11 cellular contexts compared by ENCODE assay signal in genomic region chr9:89359018-89359417, GRCh38. TPM values are rescaled to one million over a fixed set of nuclear protein-coding genes. Genes with fewer than 3 reads are reported as not detected.
A peak's percentile ranks its signal among the peaks of the same experiment; 100 is the strongest.
DNase-seq lines count a peak whose midpoint lies in the region; ATAC-seq and TF ChIP-seq lines count a peak whose summit lies in the region.
"Had no signal": no experiment of that assay in that cellular context is flagged by ENCODE, and none has a peak within 500 bp of the region (broad histone marks: within the 10 kb centered on the region; RNA-seq: fewer than 3 reads in every experiment).

No MANE protein-coding gene starts in this region.

- peaks cover 14% of the 10 kb centered on the region for H3K4me1 Mint-ChIP-seq in CD4-positive, alpha-beta T cell (ENCODE audit: low read depth)
- H3K4me1 Mint-ChIP-seq in naive thymus-derived CD4-positive, alpha-beta T cell = peaks cover 4 to 17% (median 13%) of the 10 kb centered on the region in 7 donors
- H3K4me1 Mint-ChIP-seq in endothelial cell (ENCODE audit: unreplicated experiment) = peaks cover 14% of the 10 kb centered on the region

- ATAC-seq in CD4-positive, alpha-beta T cell (ENCODE audit: poor library complexity) = no peak
- peak; percentile 52 for ATAC-seq in naive thymus-derived CD4-positive, alpha-beta T cell
- no peak for ATAC-seq in GM21619 (IDR thresholded peaks at IDR 0.05; ENCODE audit: unreplicated experiment)

- TF ChIP-seq CTCF in CD4-positive, alpha-beta T cell (IDR thresholded peaks at IDR 0.05) = no peak
- no peak for TF ChIP-seq CTCF in endothelial cell (IDR thresholded peaks at IDR 0.05; ENCODE audit: unreplicated experiment)

- H3K36me3 ChIP-seq in naive thymus-derived CD4-positive, alpha-beta T cell (ENCODE audit: control insufficient read depth in 2 of 3, insufficient read depth in 3 of 3, low read length in 3 of 3) = peaks cover 17 to 98% (median 24%) of the 10 kb centered on the region in 3 experiments

- CTCF ChIA-PET in CD4-positive, alpha-beta T cell (lab: Charles Lee) = interaction anchor here (1.3 to 1.4 kb wide), 2 partner anchors 20 to 70 kb away, joined by 3 read pairs; no protein-coding TSS in a partner anchor
- CTCF ChIA-PET in naive thymus-derived CD4-positive, alpha-beta T cell (lab: Charles Lee) = no interaction called here

- H3K4me3 ChIP-seq in naive thymus-derived CD4-positive, alpha-beta T cell (ENCODE audit: low read length) = no peak overlapping the region

- H3K27ac ChIP-seq in CD4-positive, alpha-beta T cell (ENCODE audit: low read depth, low read length) = no peak overlapping the region
- H3K27ac ChIP-seq in naive thymus-derived CD4-positive, alpha-beta T cell (ENCODE audit: low read depth, low read length) = no peak overlapping the region

- no peaks in the 10 kb centered on the region for H3K4me1 ChIP-seq in naive thymus-derived CD4-positive, alpha-beta T cell (ENCODE audit: control insufficient read depth in 2 of 2, insufficient read depth in 2 of 2, low read length in 2 of 2)

- no peak for DNase-seq in CD4-positive, alpha-beta T cell
- peak; percentile 68 for DNase-seq in NCI-H146 (lab: John Stamatoyannopoulos, UW)
- peak in 31 of 58 donors; percentile 12 to 70 (median 40) for DNase-seq in anterior cingulate cortex (lab: John Stamatoyannopoulos, UW)
- DNase-seq in naive thymus-derived CD4-positive, alpha-beta T cell = no peak
- no peak for DNase-seq in SIG-M5 treated with dmso at 0.1 percent for 504 hours (lab: John Stamatoyannopoulos, UW; ENCODE audit: unreplicated experiment)
- DNase-seq in endothelial cell (ENCODE audit: low spot score) = no peak
- DNase-seq in HT-29 (ENCODE audit: low spot score) = no peak
- DNase-seq: activated naive CD4-positive, alpha-beta T cell treated with anti-CD3 and anti-CD28 coated beads, Interleukin-2, amount 10 ng/mL, durations not matched to agents 7 days and 5 days; MV-4-11 had no signal

- no peaks in the 10 kb centered on the region for H3K9me3 Mint-ChIP-seq in CD4-positive, alpha-beta T cell
- peaks cover 0 to 4% (median 0%) of the 10 kb centered on the region in 11 donors for H3K9me3 Mint-ChIP-seq in naive thymus-derived CD4-positive, alpha-beta T cell
- H3K9me3 Mint-ChIP-seq in endothelial cell (ENCODE audit: unreplicated experiment) = no peaks in the 10 kb centered on the region
- H3K9me3 Mint-ChIP-seq: activated naive CD4-positive, alpha-beta T cell treated with anti-CD3 and anti-CD28 coated beads, Interleukin-2, amount 10 ng/mL, durations not matched to agents 7 days and 5 days; T-helper 1 cell treated with Interleukin-12 subunit alpha and Interleukin-12 subunit beta and Interleukin-4 antibody, amounts not matched to agents 30 μg/mL and 1 μg/mL, for 36 hours had no signal

- intact Hi-C loops in CD4-positive, alpha-beta T cell (cut with DNase I, micrococcal nuclease) = no loop called here
- intact Hi-C loops in naive thymus-derived CD4-positive, alpha-beta T cell (cut with micrococcal nuclease) = no loop called here

- H3K9me3 ChIP-seq in CD4-positive, alpha-beta T cell (ENCODE audit: control insufficient read depth, low read length) = no peaks in the 10 kb centered on the region
- H3K9me3 ChIP-seq in naive thymus-derived CD4-positive, alpha-beta T cell (ENCODE audit: control insufficient read depth in 2 of 3, low read length in 3 of 3) = no peaks in the 10 kb centered on the region

- peaks cover 91% of the 10 kb centered on the region for H3K36me3 Mint-ChIP-seq in CD4-positive, alpha-beta T cell (ENCODE audit: low read depth)
- H3K36me3 Mint-ChIP-seq in naive thymus-derived CD4-positive, alpha-beta T cell = peaks cover 18 to 55% (median 31%) of the 10 kb centered on the region in 5 donors
- H3K36me3 Mint-ChIP-seq in endothelial cell (ENCODE audit: low read depth, unreplicated experiment) = peaks cover 35% of the 10 kb centered on the region

- peak overlapping the region; percentile 33 for H3K27ac Mint-ChIP-seq in CD4-positive, alpha-beta T cell
- H3K27ac Mint-ChIP-seq in naive thymus-derived CD4-positive, alpha-beta T cell = peak overlapping the region in 6 of 9 donors; percentile 12 to 69 (median 27)
- no peak overlapping the region for H3K27ac Mint-ChIP-seq in endothelial cell (ENCODE audit: unreplicated experiment)
- H3K27ac Mint-ChIP-seq: activated naive CD4-positive, alpha-beta T cell treated with anti-CD3 and anti-CD28 coated beads, Interleukin-2, amount 10 ng/mL, durations not matched to agents 7 days and 5 days had no signal

- no peaks in the 10 kb centered on the region for H3K27me3 ChIP-seq in CD4-positive, alpha-beta T cell (ENCODE audit: control insufficient read depth, insufficient read depth, low read length)
- no peaks in the 10 kb centered on the region for H3K27me3 ChIP-seq in naive thymus-derived CD4-positive, alpha-beta T cell (ENCODE audit: control insufficient read depth in 2 of 2, insufficient read depth in 2 of 2, low read length in 2 of 2)

- POLR2A ChIA-PET in CD4-positive, alpha-beta T cell (lab: Charles Lee) = interaction anchor here (1.8 kb wide), 1 partner anchor 16 kb away, joined by 5 read pairs; no protein-coding TSS in a partner anchor
- POLR2A ChIA-PET in naive thymus-derived CD4-positive, alpha-beta T cell (lab: Charles Lee) = no interaction called here

- H3K4me3 Mint-ChIP-seq in CD4-positive, alpha-beta T cell = no peak overlapping the region
- no peak overlapping the region for H3K4me3 Mint-ChIP-seq in naive thymus-derived CD4-positive, alpha-beta T cell
- no peak overlapping the region for H3K4me3 Mint-ChIP-seq in endothelial cell (ENCODE audit: unreplicated experiment)
- H3K4me3 Mint-ChIP-seq: activated naive CD4-positive, alpha-beta T cell treated with anti-CD3 and anti-CD28 coated beads, Interleukin-2, amount 10 ng/mL, durations not matched to agents 7 days and 5 days; T-helper 1 cell treated with Interleukin-12 subunit alpha and Interleukin-12 subunit beta and Interleukin-4 antibody, amounts not matched to agents 30 μg/mL and 1 μg/mL, for 36 hours had no signal

- H3K27me3 Mint-ChIP-seq in CD4-positive, alpha-beta T cell = no peaks in the 10 kb centered on the region
- no peaks in the 10 kb centered on the region for H3K27me3 Mint-ChIP-seq in naive thymus-derived CD4-positive, alpha-beta T cell
- peaks cover 3% of the 10 kb centered on the region for H3K27me3 Mint-ChIP-seq in endothelial cell (ENCODE audit: unreplicated experiment)
- H3K27me3 Mint-ChIP-seq: activated naive CD4-positive, alpha-beta T cell treated with anti-CD3 and anti-CD28 coated beads, Interleukin-2, amount 10 ng/mL, durations not matched to agents 7 days and 5 days had no signal

RNA-seq across cellular contexts. Expression of gene SECISBP2, which starts 40.7 kb away (rescaled TPM):
- total RNA-seq in CD4-positive, alpha-beta T cell = 100 to 1,000 TPM; 109 to 112 TPM
- 100 to 1,000 TPM in 4 of 5 experiments, 10 to 100 TPM in 1; 55.0 to 130 (median 109) TPM for total RNA-seq in naive thymus-derived CD4-positive, alpha-beta T cell
- 10 to 100 TPM; 20.1 to 29.0 TPM for polyA plus RNA-seq in naive thymus-derived CD4-positive, alpha-beta T cell
- 41.3 TPM for total RNA-seq in endothelial cell (ENCODE audit: unreplicated experiment)
- total RNA-seq in HT-29 (2014; rRNA removed; shearing (Covaris generic)) = 26.8 and 29.2 TPM in 2 replicates

RNA-seq across cellular contexts. Expression of gene CKS2, which starts 48.0 kb away (rescaled TPM):
- 1 to 10 TPM; 5.6 to 6.9 TPM for total RNA-seq in CD4-positive, alpha-beta T cell
- 100 to 1,000 TPM in 1 of 5 experiments, 10 to 100 TPM in 1, 1 to 10 TPM in 3; 5.2 to 121 (median 8.9) TPM for total RNA-seq in naive thymus-derived CD4-positive, alpha-beta T cell
- polyA plus RNA-seq in naive thymus-derived CD4-positive, alpha-beta T cell = 1 to 10 TPM; 6.0 to 8.0 TPM
- 49.2 TPM for total RNA-seq in endothelial cell (ENCODE audit: unreplicated experiment)
- 139 and 145 TPM in 2 replicates for total RNA-seq in HT-29 (2014; rRNA removed; shearing (Covaris generic))

Comparison
In these comparisons a context has a peak if more than half of its experiments do, and no peak if none do; other contexts are left out.
1. DNase-seq: peak in NCI-H146 (single experiment) and anterior cingulate cortex (31 of 58); none in CD4-positive, alpha-beta T cell (0 of 10), naive thymus-derived CD4-positive, alpha-beta T cell (0 of 9), SIG-M5 treated with dmso at 0.1 percent for 504 hours (single experiment), endothelial cell (single experiment) and HT-29 (single experiment).